Comparison of ENCODE assay signal across 2 cellular contexts in genomic region chr1:172148213-172148612, GRCh38.
TF ChIP-seq lines count a peak whose summit lies in the region.

No MANE protein-coding gene starts in this region.

TF ChIP-seq in SK-N-SH, 30 proteins besides CTCF, POLR2A, EP300 and RAD21 (continued from another document):
- TF ChIP-seq, protein P1, sequence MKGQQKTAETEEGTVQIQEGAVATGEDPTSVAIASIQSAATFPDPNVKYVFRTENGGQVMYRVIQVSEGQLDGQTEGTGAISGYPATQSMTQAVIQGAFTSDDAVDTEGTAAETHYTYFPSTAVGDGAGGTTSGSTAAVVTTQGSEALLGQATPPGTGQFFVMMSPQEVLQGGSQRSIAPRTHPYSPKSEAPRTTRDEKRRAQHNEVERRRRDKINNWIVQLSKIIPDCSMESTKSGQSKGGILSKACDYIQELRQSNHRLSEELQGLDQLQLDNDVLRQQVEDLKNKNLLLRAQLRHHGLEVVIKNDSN (IDR thresholded peaks at IDR 0.05; ENCODE audit: borderline replicate concordance, low read depth), result no peak
- no peak for TF ChIP-seq TCF12 (IDR thresholded peaks at IDR 0.05)
- no peak for TF ChIP-seq SMC3 (IDR thresholded peaks at IDR 0.05; ENCODE audit: low read depth, low read length)
- TF ChIP-seq RFX5 (IDR thresholded peaks at IDR 0.05; ENCODE audit: low read length), result no peak
- TF ChIP-seq, protein P2, sequence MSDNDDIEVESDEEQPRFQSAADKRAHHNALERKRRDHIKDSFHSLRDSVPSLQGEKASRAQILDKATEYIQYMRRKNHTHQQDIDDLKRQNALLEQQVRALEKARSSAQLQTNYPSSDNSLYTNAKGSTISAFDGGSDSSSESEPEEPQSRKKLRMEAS (IDR thresholded peaks at IDR 0.05; ENCODE audit: low read depth), result no peak
- TF ChIP-seq NRF1 (IDR thresholded peaks at IDR 0.05; ENCODE audit: low read depth, low read length), result no peak
- TF ChIP-seq IRF3 (IDR thresholded peaks at IDR 0.05; ENCODE audit: low read depth, low read length), result no peak
- TF ChIP-seq GABPA (IDR thresholded peaks at IDR 0.05; ENCODE audit: low read depth), result no peak
- TF ChIP-seq FOXJ3 (CRISPR knock-in tag; IDR thresholded peaks at IDR 0.05), result no peak
- no peak for TF ChIP-seq POLR2AphosphoS5 (IDR thresholded peaks at IDR 0.05; ENCODE audit: low read depth, low read length)
- TF ChIP-seq TAF1 (IDR thresholded peaks at IDR 0.05; ENCODE audit: borderline replicate concordance, low read depth, low read length), result no peak
- TF ChIP-seq MXI1 (IDR thresholded peaks at IDR 0.05; ENCODE audit: low read depth, low read length), result no peak
- TF ChIP-seq CHD2 (IDR thresholded peaks at IDR 0.05; ENCODE audit: low read length, partially characterized antibody), result no peak
- no peak for TF ChIP-seq RXRA (IDR thresholded peaks at IDR 0.05; ENCODE audit: borderline replicate concordance, low read depth)
- no peak for TF ChIP-seq SIN3A (IDR thresholded peaks at IDR 0.05; ENCODE audit: borderline replicate concordance, low read depth, low read length)

TF ChIP-seq in SK-N-SH treated with all-trans-retinoic acid at 6 μM for 48 hours, 23 proteins besides CTCF, POLR2A, EP300 and RAD21 (continued from another document):
- TF ChIP-seq, protein P3, sequence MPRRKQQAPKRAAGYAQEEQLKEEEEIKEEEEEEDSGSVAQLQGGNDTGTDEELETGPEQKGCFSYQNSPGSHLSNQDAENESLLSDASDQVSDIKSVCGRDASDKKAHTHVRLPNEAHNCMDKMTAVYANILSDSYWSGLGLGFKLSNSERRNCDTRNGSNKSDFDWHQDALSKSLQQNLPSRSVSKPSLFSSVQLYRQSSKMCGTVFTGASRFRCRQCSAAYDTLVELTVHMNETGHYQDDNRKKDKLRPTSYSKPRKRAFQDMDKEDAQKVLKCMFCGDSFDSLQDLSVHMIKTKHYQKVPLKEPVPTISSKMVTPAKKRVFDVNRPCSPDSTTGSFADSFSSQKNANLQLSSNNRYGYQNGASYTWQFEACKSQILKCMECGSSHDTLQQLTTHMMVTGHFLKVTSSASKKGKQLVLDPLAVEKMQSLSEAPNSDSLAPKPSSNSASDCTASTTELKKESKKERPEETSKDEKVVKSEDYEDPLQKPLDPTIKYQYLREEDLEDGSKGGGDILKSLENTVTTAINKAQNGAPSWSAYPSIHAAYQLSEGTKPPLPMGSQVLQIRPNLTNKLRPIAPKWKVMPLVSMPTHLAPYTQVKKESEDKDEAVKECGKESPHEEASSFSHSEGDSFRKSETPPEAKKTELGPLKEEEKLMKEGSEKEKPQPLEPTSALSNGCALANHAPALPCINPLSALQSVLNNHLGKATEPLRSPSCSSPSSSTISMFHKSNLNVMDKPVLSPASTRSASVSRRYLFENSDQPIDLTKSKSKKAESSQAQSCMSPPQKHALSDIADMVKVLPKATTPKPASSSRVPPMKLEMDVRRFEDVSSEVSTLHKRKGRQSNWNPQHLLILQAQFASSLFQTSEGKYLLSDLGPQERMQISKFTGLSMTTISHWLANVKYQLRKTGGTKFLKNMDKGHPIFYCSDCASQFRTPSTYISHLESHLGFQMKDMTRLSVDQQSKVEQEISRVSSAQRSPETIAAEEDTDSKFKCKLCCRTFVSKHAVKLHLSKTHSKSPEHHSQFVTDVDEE (CRISPR knock-in tag; IDR thresholded peaks at IDR 0.05), result no peak
- TF ChIP-seq GLIS3 (CRISPR knock-in tag; IDR thresholded peaks at IDR 0.05), result no peak
- no peak for TF ChIP-seq SNAI2 (CRISPR knock-in tag; IDR thresholded peaks at IDR 0.05)
- TF ChIP-seq ISL1 (CRISPR knock-in tag; IDR thresholded peaks at IDR 0.05), result no peak
- TF ChIP-seq ZNF70 (CRISPR knock-in tag; IDR thresholded peaks at IDR 0.05), result no peak
- no peak for TF ChIP-seq TOX (CRISPR knock-in tag; IDR thresholded peaks at IDR 0.05; ENCODE audit: borderline replicate concordance)
- TF ChIP-seq, protein P4, sequence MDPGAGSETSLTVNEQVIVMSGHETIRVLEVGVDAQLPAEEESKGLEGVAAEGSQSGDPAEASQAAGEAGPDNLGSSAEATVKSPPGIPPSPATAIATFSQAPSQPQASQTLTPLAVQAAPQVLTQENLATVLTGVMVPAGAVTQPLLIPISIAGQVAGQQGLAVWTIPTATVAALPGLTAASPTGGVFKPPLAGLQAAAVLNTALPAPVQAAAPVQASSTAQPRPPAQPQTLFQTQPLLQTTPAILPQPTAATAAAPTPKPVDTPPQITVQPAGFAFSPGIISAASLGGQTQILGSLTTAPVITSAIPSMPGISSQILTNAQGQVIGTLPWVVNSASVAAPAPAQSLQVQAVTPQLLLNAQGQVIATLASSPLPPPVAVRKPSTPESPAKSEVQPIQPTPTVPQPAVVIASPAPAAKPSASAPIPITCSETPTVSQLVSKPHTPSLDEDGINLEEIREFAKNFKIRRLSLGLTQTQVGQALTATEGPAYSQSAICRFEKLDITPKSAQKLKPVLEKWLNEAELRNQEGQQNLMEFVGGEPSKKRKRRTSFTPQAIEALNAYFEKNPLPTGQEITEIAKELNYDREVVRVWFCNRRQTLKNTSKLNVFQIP (CRISPR knock-in tag; IDR thresholded peaks at IDR 0.05; ENCODE audit: borderline replicate concordance, low read depth), result no peak
- TF ChIP-seq ZC3H10 (CRISPR knock-in tag; IDR thresholded peaks at IDR 0.05), result no peak
- no peak for TF ChIP-seq ZFP3 (CRISPR knock-in tag; IDR thresholded peaks at IDR 0.05)
- TF ChIP-seq ZNF565 (CRISPR knock-in tag; conservative IDR thresholded peaks at IDR 0.05; ENCODE audit: low read depth), result no peak
- no peak for TF ChIP-seq CSDC2 (CRISPR knock-in tag; IDR thresholded peaks at IDR 0.05)
